In genomic region chr12:113298861-113299545, GRCh38 we compare ENCODE assay signal across 9 cellular contexts. TPM values are rescaled to one million over a fixed set of nuclear protein-coding genes. Genes with fewer than 3 reads are reported as not detected.
DNase-seq lines count a peak whose midpoint lies in the region; ATAC-seq and TF ChIP-seq lines count a peak whose summit lies in the region.
"Had no signal": no experiment of that assay in that cellular context is flagged by ENCODE, and none has a peak within 500 bp of the region (broad histone marks: within the 10 kb centered on the region; RNA-seq: fewer than 3 reads in every experiment).

No MANE protein-coding gene starts in this region.

- ATAC-seq in DND-41 (ENCODE audit: insufficient read depth, low read depth) (no peak), heart left ventricle (peak; percentile 63 to 77 (median 70))

- H3K36me3 ChIP-seq in DND-41 (ENCODE audit: insufficient read depth, low read length) = peaks cover 70% of the 10 kb centered on the region
- peaks cover 0 to 5% of the 10 kb centered on the region in 2 experiments for H3K36me3 ChIP-seq in SK-N-SH (replicated peaks in 1 of 2; ENCODE audit: control insufficient read depth in 1 of 2, insufficient read depth in 2 of 2, low read length in 1 of 2)
- peaks cover 0 to 68% (median 57%) of the 10 kb centered on the region in 9 donors for H3K36me3 ChIP-seq in heart left ventricle

- no peaks in the 10 kb centered on the region for H3K79me2 ChIP-seq in DND-41 (ENCODE audit: insufficient read depth, low read length)
- H3K79me2 ChIP-seq in SK-N-SH (ENCODE audit: insufficient read depth) = no peaks in the 10 kb centered on the region

- POLR2A ChIA-PET in SK-N-SH (lab: Yijun Ruan, JAX) = no interaction called here

- H3K9me3 ChIP-seq in DND-41 (ENCODE audit: insufficient read depth, low read length, severe bottlenecking) (no peaks in the 10 kb centered on the region), SK-N-SH (no peaks in the 10 kb centered on the region), heart left ventricle (no peaks in the 10 kb centered on the region)

- TF ChIP-seq POLR2A in heart left ventricle (IDR thresholded peaks at IDR 0.05) = no peak

- no peaks in the 10 kb centered on the region for H4K20me1 ChIP-seq in DND-41 (ENCODE audit: insufficient read depth, low read length)
- no peaks in the 10 kb centered on the region for H4K20me1 ChIP-seq in SK-N-SH (ENCODE audit: insufficient read depth)

- peaks cover 3% of the 10 kb centered on the region for H3F3A ChIP-seq in SK-N-SH (replicated peaks; ENCODE audit: insufficient read depth)

- no peak overlapping the region for H3K4me2 ChIP-seq in DND-41 (ENCODE audit: insufficient read depth, low read length)
- peak overlapping the region; percentile 57; the same call in 1 of the 2 replicates for H3K4me2 ChIP-seq in SK-N-SH

- no peaks in the 10 kb centered on the region for H3K9me2 ChIP-seq in SK-N-SH

- TF ChIP-seq RAD21 in SK-N-SH (IDR thresholded peaks at IDR 0.05; ENCODE audit: low read length) = no peak

- H3K9ac ChIP-seq in DND-41 (ENCODE audit: low read depth, low read length) = no peak overlapping the region
- no peak overlapping the region for H3K9ac ChIP-seq in SK-N-SH

- TF ChIP-seq CTCF in DND-41 (IDR thresholded peaks at IDR 0.05; ENCODE audit: borderline replicate concordance, extremely low read depth, low read length, poor library complexity, severe bottlenecking) = no peak
- no peak for TF ChIP-seq CTCF in SK-N-SH (IDR thresholded peaks at IDR 0.05)
- TF ChIP-seq CTCF in heart left ventricle (IDR thresholded peaks at IDR 0.05) = no peak

- TF ChIP-seq EP300 in SK-N-SH (IDR thresholded peaks at IDR 0.05; ENCODE audit: borderline replicate concordance in 1 of 2, low read depth in 1 of 2, low read length in 1 of 2) = no peak

- H3K4me3 ChIP-seq in DND-41 (ENCODE audit: low read depth in 1 of 2, low read length in 2 of 2) (no peak overlapping the region), SK-N-SH (ENCODE audit: low read depth in 2 of 2, low read length in 1 of 2) (no peak overlapping the region), heart left ventricle (no peak overlapping the region)

- DNase-seq in DND-41 (no peak), SK-N-SH (no peak), heart left ventricle (peak; percentile 79 to 89 (median 84)), renal cortical epithelial cell (ENCODE audit: low read depth) (peak; percentile 7), NCI-H1048 (lab: John Stamatoyannopoulos, UW) (no peak), NCI-H526 (lab: John Stamatoyannopoulos, UW) (no peak), islet precursor cell (no peak), NCI-H187 treated with DMSO at 0.1 percent for 48 hours (lab: John Stamatoyannopoulos, UW) (no peak)
- DNase-seq: effector memory CD4-positive, alpha-beta T cell had no signal

- CTCF ChIA-PET in SK-N-SH (lab: Yijun Ruan, JAX) = interaction anchor here (1.1 kb wide), 1 partner anchor 14 kb away, joined by 4 read pairs; no protein-coding TSS in a partner anchor

- intact Hi-C loops in heart left ventricle (cut with DNase I) = loop anchor here in 4 of 10 donors (5.0 to 10.0 kb wide), 4 partner anchors 67 to 104 kb away; partner anchors contain the start of gene TPCN1 (in 1 of the 4)

- H3K27me3 ChIP-seq in DND-41 (ENCODE audit: insufficient read depth, low read length, poor library complexity) (no peaks in the 10 kb centered on the region), SK-N-SH (ENCODE audit: insufficient read depth) (no peaks in the 10 kb centered on the region), heart left ventricle (no peaks in the 10 kb centered on the region)

- H3K27ac ChIP-seq in DND-41 (ENCODE audit: low read length) (peak overlapping the region; percentile 12; the same call in 1 of the 2 replicates), SK-N-SH (ENCODE audit: low read depth in 2 of 2, low read length in 1 of 2) (peak overlapping the region; percentile 39 to 41; a peak in 2 of 4 replicates), heart left ventricle (peak overlapping the region; percentile 70 to 91 (median 84))

- H2AFZ ChIP-seq in DND-41 (ENCODE audit: low read depth, low read length) = no peak overlapping the region
- peak overlapping the region; percentile 73; the same call in 1 of the 2 replicates for H2AFZ ChIP-seq in SK-N-SH (ENCODE audit: low read depth)

- peaks cover 4% of the 10 kb centered on the region; the same call in 1 of the 2 replicates for H3K4me1 ChIP-seq in DND-41 (ENCODE audit: insufficient read depth, low read length)
- peaks cover 7 to 15% of the 10 kb centered on the region in 2 experiments; a peak in 3 of 4 replicates for H3K4me1 ChIP-seq in SK-N-SH (ENCODE audit: control insufficient read depth in 1 of 2, insufficient read depth in 2 of 2, low read depth in 1 of 2, low read length in 1 of 2)
- H3K4me1 ChIP-seq in heart left ventricle = peaks cover 0 to 60% (median 31%) of the 10 kb centered on the region in 12 donors

- WGBS in SK-N-SH (ENCODE audit: low lambda C conversion rate) = 93% methylated on average over 14 of the region's 20 CpGs
- WGBS in heart left ventricle, 4 donors = 47 to 57% (median 50%) methylated on average over 18 to 20 of the region's 20 CpGs

TF ChIP-seq in SK-N-SH, 30 proteins besides CTCF, POLR2A, EP300 and RAD21:
- TF ChIP-seq GATA2 (CRISPR knock-in tag; IDR thresholded peaks at IDR 0.05) = no peak
- no peak for TF ChIP-seq CHD2 (IDR thresholded peaks at IDR 0.05; ENCODE audit: low read length, partially characterized antibody)
- TF ChIP-seq NRF1 (IDR thresholded peaks at IDR 0.05; ENCODE audit: low read depth, low read length) = no peak
- TF ChIP-seq YY1 (IDR thresholded peaks at IDR 0.05; ENCODE audit: low read depth) = no peak
- no peak for TF ChIP-seq USF1 (IDR thresholded peaks at IDR 0.05; ENCODE audit: borderline replicate concordance, low read depth)
- no peak for TF ChIP-seq JUND (IDR thresholded peaks at IDR 0.05)
- TF ChIP-seq IRF3 (IDR thresholded peaks at IDR 0.05; ENCODE audit: low read depth, low read length) = no peak
- no peak for TF ChIP-seq RXRA (IDR thresholded peaks at IDR 0.05; ENCODE audit: borderline replicate concordance, low read depth)
- no peak for TF ChIP-seq FOXJ3 (CRISPR knock-in tag; IDR thresholded peaks at IDR 0.05)
- TF ChIP-seq TCF12 (IDR thresholded peaks at IDR 0.05) = no peak
- no peak for TF ChIP-seq REST (IDR thresholded peaks at IDR 0.05; ENCODE audit: low read depth, low read length)

RNA-seq across cellular contexts. Expression of gene SLC8B1, which starts 35.9 kb away (rescaled TPM):
- polyA plus RNA-seq in SK-N-SH (2012; rRNA removed) (12.0 and 12.9 TPM in 2 replicates), heart left ventricle (1 to 10 TPM; 8.8 to 8.9 TPM)
- polyA plus RNA-seq in SK-N-SH (2012; cell fraction: cytosol; rRNA removed) = 6.1 and 6.3 TPM in 2 replicates
- polyA plus RNA-seq in SK-N-SH (2012; cell fraction: nucleus; rRNA removed) = 45.4 and 66.1 TPM in 2 replicates
- total RNA-seq in heart left ventricle (10 to 100 TPM in 8 of 9 donors, 1 to 10 TPM in 1; 9.7 to 33.2 (median 12.3) TPM), renal cortical epithelial cell (22.8 and 43.8 TPM in 2 replicates)

RNA-seq across cellular contexts. Expression of gene PLBD2, which starts 59.4 kb away (rescaled TPM):
- polyA plus RNA-seq in SK-N-SH (2012; rRNA removed) = 12.1 and 15.2 TPM in 2 replicates
- 12.0 and 14.6 TPM in 2 replicates for polyA plus RNA-seq in SK-N-SH (2012; cell fraction: cytosol; rRNA removed)
- polyA plus RNA-seq in SK-N-SH (2012; cell fraction: nucleus; rRNA removed) = 17.4 and 19.8 TPM in 2 replicates
- 10 to 100 TPM; 28.8 to 66.6 (median 33.6) TPM for total RNA-seq in heart left ventricle
- polyA plus RNA-seq in heart left ventricle = 10 to 100 TPM; 15.6 to 17.5 TPM
- total RNA-seq in renal cortical epithelial cell = 25.9 and 51.0 TPM in 2 replicates

Comparison
In these comparisons a context has a peak if more than half of its experiments do, and no peak if none do; other contexts are left out.
1. DNase-seq: peak in heart left ventricle (5 of 5) and renal cortical epithelial cell (single experiment); none in DND-41 (single experiment), SK-N-SH (single experiment), NCI-H1048 (single experiment), NCI-H526 (0 of 2), islet precursor cell (single experiment) and NCI-H187 treated with DMSO at 0.1 percent for 48 hours (single experiment).
2. H3K27ac ChIP-seq: peak in every context shown above with its lines; median percentile 84 in heart left ventricle; 40 in SK-N-SH; 12 in DND-41.